Comparison of ENCODE assay signal across 11 cellular contexts in genomic region chr7:11458736-11459483, GRCh38.
A peak's percentile ranks its signal among the peaks of the same experiment; 100 is the strongest.
DNase-seq lines count a peak whose midpoint lies in the region; ATAC-seq, FAIRE-seq and TF ChIP-seq lines count a peak whose summit lies in the region.
"Had no signal": no experiment of that assay in that cellular context is flagged by ENCODE, and none has a peak within 500 bp of the region (broad histone marks: within the 10 kb centered on the region; RNA-seq: fewer than 3 reads in every experiment).

No MANE protein-coding gene starts in this region.

- H2AFZ ChIP-seq in fibroblast of lung (ENCODE audit: low read length): no peak overlapping the region

- FAIRE-seq in HTR-8/SVneo (lab: Jason Lieb, UNC): no peak

- peak in 1 of 5 donors; percentile 14 for DNase-seq in heart left ventricle
- DNase-seq in Right ventricle myocardium superior: no peak
- DNase-seq in NOMO-1 treated with dmso at 0.1 percent for 144 hours (lab: John Stamatoyannopoulos, UW; ENCODE audit: unreplicated experiment): peak; percentile 66
- DNase-seq in fibroblast of lung (ENCODE audit: low read depth in 2 of 2): peak; percentile 90
- DNase-seq in upper lobe of left lung: no peak
- DNase-seq in HTR-8/SVneo (ENCODE audit: insufficient read length, low spot score): no peak
- no peak for DNase-seq in stimulated activated CD4-positive, alpha-beta T cell treated with anti-CD3 and anti-CD28 coated beads, Interleukin-4, amount 100 ng/mL, for 24 hours
- DNase-seq: Karpas-422, naive B cell, T1000 had no signal

- H3K9me3 ChIP-seq in heart left ventricle (no peaks in the 10 kb centered on the region), fibroblast of lung (ENCODE audit: control insufficient read depth, insufficient read depth, low read depth, low read length) (no peaks in the 10 kb centered on the region), upper lobe of left lung (no peaks in the 10 kb centered on the region)

- TF ChIP-seq CTCF in heart left ventricle (IDR thresholded peaks at IDR 0.05) (no peak), fibroblast of lung (conservative IDR thresholded peaks at IDR 0.05 in 1 of 2, IDR thresholded peaks at IDR 0.05 in 1 of 2; ENCODE audit: low read depth in 1 of 2, low read length in 2 of 2) (no peak), upper lobe of left lung (IDR thresholded peaks at IDR 0.05) (no peak)

- H3K9ac ChIP-seq in fibroblast of lung (ENCODE audit: insufficient read depth, low read length): no peak overlapping the region

- H3K4me3 ChIP-seq in heart left ventricle (no peak overlapping the region), fibroblast of lung (replicated peaks in 1 of 4; ENCODE audit: control extremely low read depth in 1 of 4, insufficient read depth in 1 of 4, low read depth in 3 of 4, low read length in 4 of 4) (no peak overlapping the region), upper lobe of left lung (no peak overlapping the region)

- H3K27ac ChIP-seq in heart left ventricle (peak overlapping the region in 5 of 12 donors; percentile 0 to 45 (median 15)), fibroblast of lung (ENCODE audit: insufficient read depth, low read length) (no peak overlapping the region), upper lobe of left lung (peak overlapping the region in 3 of 4 donors; percentile 11 to 63 (median 48))

- H3K36me3 ChIP-seq in heart left ventricle (no peaks in the 10 kb centered on the region), fibroblast of lung (ENCODE audit: control insufficient read depth, insufficient read depth, low read length) (no peaks in the 10 kb centered on the region), upper lobe of left lung (no peaks in the 10 kb centered on the region)

- peak in 2 of 4 donors; percentile 47 to 57 for TF ChIP-seq EP300 in upper lobe of left lung (IDR thresholded peaks at IDR 0.05)

- TF ChIP-seq POLR2A in heart left ventricle (IDR thresholded peaks at IDR 0.05) (no peak), upper lobe of left lung (IDR thresholded peaks at IDR 0.05) (no peak)

- H3K27me3 ChIP-seq in heart left ventricle: no peaks in the 10 kb centered on the region
- H3K27me3 ChIP-seq in fibroblast of lung (ENCODE audit: control insufficient read depth, insufficient read depth, low read length): no peaks in the 10 kb centered on the region
- no peaks in the 10 kb centered on the region for H3K27me3 ChIP-seq in upper lobe of left lung

- WGBS in heart left ventricle, 4 donors: 50 to 58% (median 53%) methylated on average over 5 of the region's 5 CpGs
- WGBS in upper lobe of left lung, 2 donors: 45 to 55% methylated on average over 5 of the region's 5 CpGs

- H4K20me1 ChIP-seq in fibroblast of lung (ENCODE audit: control insufficient read depth, extremely low read depth, insufficient read depth, low read length): no peaks in the 10 kb centered on the region

- H3K4me1 ChIP-seq in heart left ventricle (peaks cover 0 to 13% (median 2%) of the 10 kb centered on the region in 12 donors), fibroblast of lung (ENCODE audit: control insufficient read depth, extremely low read depth, insufficient read depth, low read length) (no peaks in the 10 kb centered on the region), upper lobe of left lung (peaks cover 0 to 3% (median 1%) of the 10 kb centered on the region in 4 donors)

- H3K79me2 ChIP-seq in fibroblast of lung (ENCODE audit: control insufficient read depth, insufficient read depth, low read length): no peaks in the 10 kb centered on the region

- ATAC-seq in heart left ventricle (peak; percentile 51 to 92 (median 72)), Right ventricle myocardium superior (ENCODE audit: poor library complexity) (no peak), upper lobe of left lung (ENCODE audit: low FRiP score in 2 of 2) (peak in 1 of 2 donors; percentile 44), HG02973 (IDR thresholded peaks at IDR 0.05; ENCODE audit: unreplicated experiment) (no peak)

- H3K4me2 ChIP-seq in fibroblast of lung (ENCODE audit: extremely low read depth, insufficient read depth, low read length): no peak overlapping the region

- intact Hi-C loops in heart left ventricle (cut with DNase I) (loop anchor here in 1 of 10 donors (10.0 kb wide), 1 partner anchor 156 kb away; no protein-coding TSS in a partner anchor), Right ventricle myocardium superior (cut with DNase I) (no loop called here)

Comparison
In these comparisons a context has a peak if more than half of its experiments do, and no peak if none do; other contexts are left out.
1. ATAC-seq: peak in heart left ventricle (4 of 4); none in Right ventricle myocardium superior (single experiment) and HG02973 (single experiment).
2. DNase-seq: peak in NOMO-1 treated with dmso at 0.1 percent for 144 hours (single experiment) and fibroblast of lung (2 of 2); none in Right ventricle myocardium superior (single experiment), upper lobe of left lung (0 of 2), HTR-8/SVneo (single experiment) and stimulated activated CD4-positive, alpha-beta T cell treated with anti-CD3 and anti-CD28 coated beads, Interleukin-4, amount 100 ng/mL, for 24 hours (single experiment).